In genomic region chr3:186095584-186096061, GRCh38 we compare ENCODE assay signal across 1 cellular context.
A peak's percentile ranks its signal among the peaks of the same experiment; 100 is the strongest.
TF ChIP-seq lines count a peak whose summit lies in the region.

No MANE protein-coding gene starts in this region.

TF ChIP-seq in HepG2, 621 proteins besides CTCF, POLR2A, EP300 and RAD21 (continued from another document and continues in another):
- TF ChIP-seq AKNA (CRISPR knock-in tag; IDR thresholded peaks at IDR 0.05; ENCODE audit: borderline replicate concordance) (no peak), SOX13 (IDR thresholded peaks at IDR 0.05) (no peak), SOX13 (CRISPR knock-in tag; conservative IDR thresholded peaks at IDR 0.05 in 1 of 2, IDR thresholded peaks at IDR 0.05 in 1 of 2) (peak in 1 of 2 experiments; percentile 53; a peak in 2 of 4 replicates), MEIS1 (CRISPR knock-in tag; IDR thresholded peaks at IDR 0.05; ENCODE audit: borderline replicate concordance) (0 out of 2 replicates have a peak, but pooled peaks have one; percentile 38), IRF9 (CRISPR knock-in tag; IDR thresholded peaks at IDR 0.05; ENCODE audit: borderline replicate concordance) (no peak), ERF (CRISPR knock-in tag; IDR thresholded peaks at IDR 0.05) (peak; percentile 62; the same call in 1 of the 2 replicates), ZNF260 (CRISPR knock-in tag; IDR thresholded peaks at IDR 0.05; ENCODE audit: borderline replicate concordance, low read depth) (no peak), ZFP36L1 (CRISPR knock-in tag; IDR thresholded peaks at IDR 0.05) (no peak), ETV6 (CRISPR knock-in tag; conservative IDR thresholded peaks at IDR 0.05) (no peak), SPEN (CRISPR knock-in tag; IDR thresholded peaks at IDR 0.05; ENCODE audit: low read depth) (no peak), MXD4 (CRISPR knock-in tag; IDR thresholded peaks at IDR 0.05) (0 out of 2 replicates have a peak, but pooled peaks have one; percentile 29), MLLT10 (CRISPR knock-in tag; IDR thresholded peaks at IDR 0.05) (no peak), GABPB1 (CRISPR knock-in tag; IDR thresholded peaks at IDR 0.05) (no peak), TFAP4 (IDR thresholded peaks at IDR 0.05; ENCODE audit: borderline replicate concordance, low read depth) (peak; percentile 26; the same call in 1 of the 2 replicates), ZSCAN9 (CRISPR knock-in tag; IDR thresholded peaks at IDR 0.05; ENCODE audit: borderline replicate concordance) (0 out of 2 replicates have a peak, but pooled peaks have one; percentile 65), ZBTB38 (CRISPR knock-in tag; IDR thresholded peaks at IDR 0.05) (peak; percentile 83), ZNF839 (CRISPR knock-in tag; IDR thresholded peaks at IDR 0.05; ENCODE audit: borderline replicate concordance) (no peak), RFX1 (IDR thresholded peaks at IDR 0.05) (0 out of 2 replicates have a peak, but pooled peaks have one; percentile 19), MXI1 (IDR thresholded peaks at IDR 0.05; ENCODE audit: borderline replicate concordance, low read depth, low read length) (peak; percentile 41; the same call in 1 of the 3 replicates), NFKBIZ (CRISPR knock-in tag; IDR thresholded peaks at IDR 0.05) (peak; percentile 33; the same call in 1 of the 2 replicates), DR1 (CRISPR knock-in tag; IDR thresholded peaks at IDR 0.05) (no peak), HDAC6 (IDR thresholded peaks at IDR 0.05; ENCODE audit: low read depth, low read length) (no peak), ZNF879 (CRISPR knock-in tag; IDR thresholded peaks at IDR 0.05) (no peak), ZNF772 (CRISPR knock-in tag; IDR thresholded peaks at IDR 0.05) (no peak), HNF1A (IDR thresholded peaks at IDR 0.05; ENCODE audit: low read depth) (no peak), HNF1A (CRISPR knock-in tag; IDR thresholded peaks at IDR 0.05; ENCODE audit: borderline replicate concordance) (no peak), SAP130 (CRISPR knock-in tag; IDR thresholded peaks at IDR 0.05; ENCODE audit: low read depth) (peak; percentile 41), ZSCAN21 (CRISPR knock-in tag; IDR thresholded peaks at IDR 0.05; ENCODE audit: borderline replicate concordance) (no peak), SOX5 (CRISPR knock-in tag; IDR thresholded peaks at IDR 0.05; ENCODE audit: borderline replicate concordance) (peak; percentile 63; the same call in 1 of the 2 replicates), MAX (IDR thresholded peaks at IDR 0.05) (peak; percentile 72), ZNF761 (CRISPR knock-in tag; conservative IDR thresholded peaks at IDR 0.05) (no peak), PCBP1 (IDR thresholded peaks at IDR 0.05; ENCODE audit: borderline replicate concordance, low read depth, low read length) (no peak), ZFYVE20 (CRISPR knock-in tag; IDR thresholded peaks at IDR 0.05; ENCODE audit: borderline replicate concordance, low read depth) (no peak)
- TF ChIP-seq, protein P1, sequence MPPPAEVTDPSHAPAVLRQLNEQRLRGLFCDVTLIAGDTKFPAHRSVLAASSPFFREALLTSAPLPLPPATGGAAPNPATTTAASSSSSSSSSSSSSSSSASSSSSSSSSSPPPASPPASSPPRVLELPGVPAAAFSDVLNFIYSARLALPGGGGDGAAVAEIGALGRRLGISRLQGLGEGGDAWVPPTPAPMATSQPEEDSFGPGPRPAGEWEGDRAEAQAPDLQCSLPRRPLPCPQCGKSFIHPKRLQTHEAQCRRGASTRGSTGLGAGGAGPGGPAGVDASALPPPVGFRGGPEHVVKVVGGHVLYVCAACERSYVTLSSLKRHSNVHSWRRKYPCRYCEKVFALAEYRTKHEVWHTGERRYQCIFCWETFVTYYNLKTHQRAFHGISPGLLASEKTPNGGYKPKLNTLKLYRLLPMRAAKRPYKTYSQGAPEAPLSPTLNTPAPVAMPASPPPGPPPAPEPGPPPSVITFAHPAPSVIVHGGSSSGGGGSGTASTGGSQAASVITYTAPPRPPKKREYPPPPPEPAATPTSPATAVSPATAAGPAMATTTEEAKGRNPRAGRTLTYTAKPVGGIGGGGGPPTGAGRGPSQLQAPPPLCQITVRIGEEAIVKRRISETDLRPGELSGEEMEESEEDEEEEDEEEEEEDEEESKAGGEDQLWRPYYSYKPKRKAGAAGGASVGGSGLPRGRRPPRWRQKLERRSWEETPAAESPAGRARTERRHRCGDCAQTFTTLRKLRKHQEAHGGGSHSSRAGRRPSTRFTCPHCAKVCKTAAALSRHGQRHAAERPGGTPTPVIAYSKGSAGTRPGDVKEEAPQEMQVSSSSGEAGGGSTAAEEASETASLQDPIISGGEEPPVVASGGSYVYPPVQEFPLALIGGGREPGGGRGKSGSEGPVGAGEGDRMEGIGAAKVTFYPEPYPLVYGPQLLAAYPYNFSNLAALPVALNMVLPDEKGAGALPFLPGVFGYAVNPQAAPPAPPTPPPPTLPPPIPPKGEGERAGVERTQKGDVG (CRISPR knock-in tag; IDR thresholded peaks at IDR 0.05; ENCODE audit: borderline replicate concordance): no peak
- TF ChIP-seq, protein P2, sequence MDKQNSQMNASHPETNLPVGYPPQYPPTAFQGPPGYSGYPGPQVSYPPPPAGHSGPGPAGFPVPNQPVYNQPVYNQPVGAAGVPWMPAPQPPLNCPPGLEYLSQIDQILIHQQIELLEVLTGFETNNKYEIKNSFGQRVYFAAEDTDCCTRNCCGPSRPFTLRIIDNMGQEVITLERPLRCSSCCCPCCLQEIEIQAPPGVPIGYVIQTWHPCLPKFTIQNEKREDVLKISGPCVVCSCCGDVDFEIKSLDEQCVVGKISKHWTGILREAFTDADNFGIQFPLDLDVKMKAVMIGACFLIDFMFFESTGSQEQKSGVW (CRISPR knock-in tag; IDR thresholded peaks at IDR 0.05; ENCODE audit: borderline replicate concordance): no peak
- TF ChIP-seq, protein P3, sequence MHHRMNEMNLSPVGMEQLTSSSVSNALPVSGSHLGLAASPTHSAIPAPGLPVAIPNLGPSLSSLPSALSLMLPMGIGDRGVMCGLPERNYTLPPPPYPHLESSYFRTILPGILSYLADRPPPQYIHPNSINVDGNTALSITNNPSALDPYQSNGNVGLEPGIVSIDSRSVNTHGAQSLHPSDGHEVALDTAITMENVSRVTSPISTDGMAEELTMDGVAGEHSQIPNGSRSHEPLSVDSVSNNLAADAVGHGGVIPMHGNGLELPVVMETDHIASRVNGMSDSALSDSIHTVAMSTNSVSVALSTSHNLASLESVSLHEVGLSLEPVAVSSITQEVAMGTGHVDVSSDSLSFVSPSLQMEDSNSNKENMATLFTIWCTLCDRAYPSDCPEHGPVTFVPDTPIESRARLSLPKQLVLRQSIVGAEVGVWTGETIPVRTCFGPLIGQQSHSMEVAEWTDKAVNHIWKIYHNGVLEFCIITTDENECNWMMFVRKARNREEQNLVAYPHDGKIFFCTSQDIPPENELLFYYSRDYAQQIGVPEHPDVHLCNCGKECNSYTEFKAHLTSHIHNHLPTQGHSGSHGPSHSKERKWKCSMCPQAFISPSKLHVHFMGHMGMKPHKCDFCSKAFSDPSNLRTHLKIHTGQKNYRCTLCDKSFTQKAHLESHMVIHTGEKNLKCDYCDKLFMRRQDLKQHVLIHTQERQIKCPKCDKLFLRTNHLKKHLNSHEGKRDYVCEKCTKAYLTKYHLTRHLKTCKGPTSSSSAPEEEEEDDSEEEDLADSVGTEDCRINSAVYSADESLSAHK (CRISPR knock-in tag; IDR thresholded peaks at IDR 0.05; ENCODE audit: borderline replicate concordance): no peak
- TF ChIP-seq, protein P4, sequence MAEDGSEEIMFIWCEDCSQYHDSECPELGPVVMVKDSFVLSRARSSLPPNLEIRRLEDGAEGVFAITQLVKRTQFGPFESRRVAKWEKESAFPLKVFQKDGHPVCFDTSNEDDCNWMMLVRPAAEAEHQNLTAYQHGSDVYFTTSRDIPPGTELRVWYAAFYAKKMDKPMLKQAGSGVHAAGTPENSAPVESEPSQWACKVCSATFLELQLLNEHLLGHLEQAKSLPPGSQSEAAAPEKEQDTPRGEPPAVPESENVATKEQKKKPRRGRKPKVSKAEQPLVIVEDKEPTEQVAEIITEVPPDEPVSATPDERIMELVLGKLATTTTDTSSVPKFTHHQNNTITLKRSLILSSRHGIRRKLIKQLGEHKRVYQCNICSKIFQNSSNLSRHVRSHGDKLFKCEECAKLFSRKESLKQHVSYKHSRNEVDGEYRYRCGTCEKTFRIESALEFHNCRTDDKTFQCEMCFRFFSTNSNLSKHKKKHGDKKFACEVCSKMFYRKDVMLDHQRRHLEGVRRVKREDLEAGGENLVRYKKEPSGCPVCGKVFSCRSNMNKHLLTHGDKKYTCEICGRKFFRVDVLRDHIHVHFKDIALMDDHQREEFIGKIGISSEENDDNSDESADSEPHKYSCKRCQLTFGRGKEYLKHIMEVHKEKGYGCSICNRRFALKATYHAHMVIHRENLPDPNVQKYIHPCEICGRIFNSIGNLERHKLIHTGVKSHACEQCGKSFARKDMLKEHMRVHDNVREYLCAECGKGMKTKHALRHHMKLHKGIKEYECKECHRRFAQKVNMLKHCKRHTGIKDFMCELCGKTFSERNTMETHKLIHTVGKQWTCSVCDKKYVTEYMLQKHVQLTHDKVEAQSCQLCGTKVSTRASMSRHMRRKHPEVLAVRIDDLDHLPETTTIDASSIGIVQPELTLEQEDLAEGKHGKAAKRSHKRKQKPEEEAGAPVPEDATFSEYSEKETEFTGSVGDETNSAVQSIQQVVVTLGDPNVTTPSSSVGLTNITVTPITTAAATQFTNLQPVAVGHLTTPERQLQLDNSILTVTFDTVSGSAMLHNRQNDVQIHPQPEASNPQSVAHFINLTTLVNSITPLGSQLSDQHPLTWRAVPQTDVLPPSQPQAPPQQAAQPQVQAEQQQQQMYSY (CRISPR knock-in tag; IDR thresholded peaks at IDR 0.05): no peak
